Comparison of ENCODE assay signal across 2 cellular contexts in genomic region chr4:186942745-186943606, GRCh38.
TF ChIP-seq lines count a peak whose summit lies in the region.

No MANE protein-coding gene starts in this region.

TF ChIP-seq in HepG2, 621 proteins besides CTCF, POLR2A, EP300 and RAD21 (continued from another document and continues in another):
- TF ChIP-seq USF2 (IDR thresholded peaks at IDR 0.05; ENCODE audit: low read depth, low read length) (no peak), USF2 (CRISPR knock-in tag; IDR thresholded peaks at IDR 0.05; ENCODE audit: borderline replicate concordance) (peak; percentile 42; the same call in 1 of the 2 replicates), KLF13 (CRISPR knock-in tag; IDR thresholded peaks at IDR 0.05) (no peak), ATF4 (CRISPR knock-in tag; IDR thresholded peaks at IDR 0.05) (peak in 1 of 2 experiments; percentile 62; a peak in 2 of 4 replicates), ATF6 (CRISPR knock-in tag; conservative IDR thresholded peaks at IDR 0.05) (no peak), NR2F1 (CRISPR knock-in tag; IDR thresholded peaks at IDR 0.05) (no peak), ZNF552 (CRISPR knock-in tag; IDR thresholded peaks at IDR 0.05; ENCODE audit: borderline replicate concordance) (no peak), MIER3 (CRISPR knock-in tag; IDR thresholded peaks at IDR 0.05; ENCODE audit: borderline replicate concordance) (no peak), CEBPB (IDR thresholded peaks at IDR 0.05; ENCODE audit: borderline replicate concordance, low read depth, low read length) (peak; percentile 55; the same call in 1 of the 2 replicates), GFI1 (CRISPR knock-in tag; IDR thresholded peaks at IDR 0.05; ENCODE audit: borderline replicate concordance) (no peak), TFAP4 (IDR thresholded peaks at IDR 0.05; ENCODE audit: borderline replicate concordance, low read depth) (0 out of 2 replicates have a peak, but pooled peaks have one; percentile 12)

TF ChIP-seq in WTC11, 78 proteins besides CTCF, POLR2A, EP300 and RAD21 (continued from another document):
- no peak for TF ChIP-seq HMGXB4 (CRISPR knock-in tag; IDR thresholded peaks at IDR 0.05)
